In genomic region chr1:178576841-178577240, GRCh38 we compare ENCODE assay signal across 24 cellular contexts.
"Had no signal": no experiment of that assay in that cellular context is flagged by ENCODE, and none has a peak within 500 bp of the region (broad histone marks: within the 10 kb centered on the region; RNA-seq: fewer than 3 reads in every experiment).

No MANE protein-coding gene starts in this region.

- DNase-seq: activated CD4-positive, alpha-beta T cell treated with anti-CD3 and anti-CD28 coated beads, Interleukin-2, amount 10 ng/mL, durations not matched to agents 7 days and 5 days; activated CD8-positive, alpha-beta T cell treated with anti-CD3 and anti-CD28 coated beads, Interleukin-2, amount 10 ng/mL, durations not matched to agents 7 days and 5 days; activated gamma-delta T cell; anterior cingulate cortex; body of pancreas; cortex of kidney; endodermal cell; head of caudate nucleus; hypothalamus; left ventricle myocardium superior; mammary epithelial cell; ovary; stimulated activated CD4-positive, alpha-beta T cell treated with anti-CD3 and anti-CD28 coated beads, Interleukin-4, amount 100 ng/mL, for 24 hours; substantia nigra; thyroid gland had no signal

- H3K9me3 ChIP-seq: body of pancreas, gastroesophageal sphincter, neutrophil, ovary, prostate gland, thyroid gland had no signal

- H3K9me3 Mint-ChIP-seq: activated CD4-positive, alpha-beta T cell treated with anti-CD3 and anti-CD28 coated beads, Interleukin-2, amount 10 ng/mL, durations not matched to agents 7 days and 5 days; activated naive CD4-positive, alpha-beta T cell treated with anti-CD3 and anti-CD28 coated beads, Interleukin-2, amount 50 U/mL, for 24 hours; activated T-helper 1 cell treated with anti-CD3 and anti-CD28 coated beads, Interleukin-12 subunit alpha, Interleukin-12 subunit beta, Interleukin-2, Interleukin-4 antibody, amounts not matched to agents 30 ng/mL and 10 ng/mL and 1 ng/mL, durations not matched to agents 14 hours and 24 hours and 36 hours; endodermal cell; nephron; stimulated activated naive CD8-positive, alpha-beta T cell treated with anti-CD3 and anti-CD28 coated beads, Interleukin-15, Interleukin-2, amounts not matched to agents 100 ng/mL and 50 ng/mL, for 24 hours had no signal

- H3K4me3 Mint-ChIP-seq: activated CD4-positive, alpha-beta T cell treated with anti-CD3 and anti-CD28 coated beads, Interleukin-2, amount 10 ng/mL, durations not matched to agents 7 days and 5 days; activated CD8-positive, alpha-beta T cell treated with anti-CD3 and anti-CD28 coated beads, Interleukin-2, amount 10 ng/mL, durations not matched to agents 7 days and 5 days; activated naive CD4-positive, alpha-beta T cell treated with anti-CD3 and anti-CD28 coated beads, Interleukin-2, amount 50 U/mL, for 24 hours; activated T-helper 1 cell treated with anti-CD3 and anti-CD28 coated beads, Interleukin-12 subunit alpha, Interleukin-12 subunit beta, Interleukin-2, Interleukin-4 antibody, amounts not matched to agents 30 ng/mL and 10 ng/mL and 1 ng/mL, durations not matched to agents 14 hours and 24 hours and 36 hours; endodermal cell; nephron; stimulated activated naive CD8-positive, alpha-beta T cell treated with anti-CD3 and anti-CD28 coated beads, Interleukin-15, Interleukin-2, amounts not matched to agents 100 ng/mL and 50 ng/mL, for 24 hours had no signal

- H3K27ac ChIP-seq: body of pancreas, cardiac muscle cell, gastroesophageal sphincter, neutrophil, ovary, prostate gland, thyroid gland had no signal

- H3K36me3 ChIP-seq: cardiac muscle cell, gastroesophageal sphincter, neutrophil, ovary, prostate gland, thyroid gland had no signal

- H3K4me1 ChIP-seq: body of pancreas, prostate gland had no signal

- H3K27me3 ChIP-seq: body of pancreas, cardiac muscle cell, gastroesophageal sphincter, neutrophil, ovary, thyroid gland had no signal

- H3K4me3 ChIP-seq: body of pancreas, cardiac muscle cell, gastroesophageal sphincter, ovary, prostate gland, thyroid gland had no signal

- H3K27ac Mint-ChIP-seq: activated CD4-positive, alpha-beta T cell treated with anti-CD3 and anti-CD28 coated beads, Interleukin-2, amount 10 ng/mL, durations not matched to agents 7 days and 5 days; activated CD8-positive, alpha-beta T cell treated with anti-CD3 and anti-CD28 coated beads, Interleukin-2, amount 10 ng/mL, durations not matched to agents 7 days and 5 days; activated naive CD4-positive, alpha-beta T cell treated with anti-CD3 and anti-CD28 coated beads, Interleukin-2, amount 50 U/mL, for 24 hours; activated T-helper 1 cell treated with anti-CD3 and anti-CD28 coated beads, Interleukin-12 subunit alpha, Interleukin-12 subunit beta, Interleukin-2, Interleukin-4 antibody, amounts not matched to agents 30 ng/mL and 10 ng/mL and 1 ng/mL, durations not matched to agents 14 hours and 24 hours and 36 hours; endodermal cell had no signal

- H3K27me3 Mint-ChIP-seq: activated naive CD4-positive, alpha-beta T cell treated with anti-CD3 and anti-CD28 coated beads, Interleukin-2, amount 50 U/mL, for 24 hours; stimulated activated naive CD8-positive, alpha-beta T cell treated with anti-CD3 and anti-CD28 coated beads, Interleukin-15, Interleukin-2, amounts not matched to agents 100 ng/mL and 50 ng/mL, for 24 hours had no signal

- H3K4me1 Mint-ChIP-seq: activated CD4-positive, alpha-beta T cell treated with anti-CD3 and anti-CD28 coated beads, Interleukin-2, amount 10 ng/mL, durations not matched to agents 7 days and 5 days; activated naive CD4-positive, alpha-beta T cell treated with anti-CD3 and anti-CD28 coated beads, Interleukin-2, amount 50 U/mL, for 24 hours had no signal

- ATAC-seq: activated CD4-positive, CD25-positive, alpha-beta regulatory T cell treated with anti-CD3 and anti-CD28 coated beads, Interleukin-2, amount 50 U/mL, for 24 hours; activated CD8-positive, alpha-beta T cell treated with anti-CD3 and anti-CD28 coated beads, Interleukin-2, amount 10 ng/mL, durations not matched to agents 7 days and 5 days; body of pancreas; gastroesophageal sphincter; left ventricle myocardium superior had no signal
